In genomic region chr1:23980725-23981063, GRCh38 we compare ENCODE assay signal across 8 cellular contexts. TPM values are rescaled to one million over a fixed set of nuclear protein-coding genes. Genes with fewer than 3 reads are reported as not detected.
DNase-seq lines count a peak whose midpoint lies in the region; ATAC-seq and TF ChIP-seq lines count a peak whose summit lies in the region.

No MANE protein-coding gene starts in this region.

- peak overlapping the region; percentile 86 for H2AFZ ChIP-seq in PC-9

- peaks cover 31% of the 10 kb centered on the region for H3K36me3 Mint-ChIP-seq in activated naive CD8-positive, alpha-beta T cell treated with anti-CD3 and anti-CD28 coated beads, Interleukin-2, amount 10 ng/mL, durations not matched to agents 7 days and 5 days

- peaks cover 34% of the 10 kb centered on the region for H4K20me1 ChIP-seq in PC-9 (ENCODE audit: insufficient read depth)

- H3K9me3 ChIP-seq in PC-9 (ENCODE audit: insufficient read depth, low read depth) (no peaks in the 10 kb centered on the region), iPS-15b (ENCODE audit: control insufficient read depth, insufficient read depth, low read length) (no peaks in the 10 kb centered on the region)

- peak overlapping the region; percentile 99 for H3K9ac ChIP-seq in iPS-15b (ENCODE audit: low read depth, low read length)

- H3K27me3 Mint-ChIP-seq in activated naive CD8-positive, alpha-beta T cell treated with anti-CD3 and anti-CD28 coated beads, Interleukin-2, amount 10 ng/mL, durations not matched to agents 7 days and 5 days: no peaks in the 10 kb centered on the region

- H3K27me3 ChIP-seq in PC-9 (ENCODE audit: insufficient read depth, low read depth) (no peaks in the 10 kb centered on the region), iPS-15b (ENCODE audit: control insufficient read depth, insufficient read depth, low read length) (no peaks in the 10 kb centered on the region)

- CTCF ChIA-PET in PC-9 (lab: Charles Lee): interaction anchor here (0.6 kb wide), 1 partner anchor 180 kb away, joined by 3 read pairs; no protein-coding TSS in a partner anchor

- peak overlapping the region; percentile 98 for H3K27ac Mint-ChIP-seq in activated naive CD8-positive, alpha-beta T cell treated with anti-CD3 and anti-CD28 coated beads, Interleukin-2, amount 10 ng/mL, durations not matched to agents 7 days and 5 days

- ATAC-seq in HG03354 (IDR thresholded peaks at IDR 0.05; ENCODE audit: poor library complexity, severe bottlenecking, unreplicated experiment): peak; percentile 37
- ATAC-seq in activated naive CD8-positive, alpha-beta T cell treated with anti-CD3 and anti-CD28 coated beads, Interleukin-2, amount 10 ng/mL, durations not matched to agents 7 days and 5 days (ENCODE audit: low read depth): peak; percentile 43

- intact Hi-C loops in PC-9 (cut with micrococcal nuclease; ENCODE audit: unreplicated experiment): loop anchor here (2.0 kb wide), 3 partner anchors 20 to 38 kb away; no protein-coding TSS in a partner anchor

- H3K4me1 ChIP-seq in PC-9 (replicated peaks; ENCODE audit: insufficient read depth): peaks cover 45% of the 10 kb centered on the region
- peaks cover 23% of the 10 kb centered on the region for H3K4me1 ChIP-seq in iPS-15b (ENCODE audit: control insufficient read depth, insufficient read depth, low read length)

- peak overlapping the region; percentile 93 for H3K4me3 Mint-ChIP-seq in activated naive CD8-positive, alpha-beta T cell treated with anti-CD3 and anti-CD28 coated beads, Interleukin-2, amount 10 ng/mL, durations not matched to agents 7 days and 5 days

- H3K4me2 ChIP-seq in PC-9: peak overlapping the region; percentile 98

- BruUV-seq in PC-9 (replicated peaks; lab: Mats Ljungman, UMichigan): TSS peak; percentile 94

- peaks cover 12% of the 10 kb centered on the region for H3F3A ChIP-seq in PC-9 (ENCODE audit: insufficient read depth, low read depth)

- no peaks in the 10 kb centered on the region for H3K9me3 Mint-ChIP-seq in activated naive CD8-positive, alpha-beta T cell treated with anti-CD3 and anti-CD28 coated beads, Interleukin-2, amount 10 ng/mL, durations not matched to agents 7 days and 5 days

- H3K79me2 ChIP-seq in PC-9 (ENCODE audit: low read depth): peaks cover 44% of the 10 kb centered on the region

- POLR2A ChIA-PET in PC-9 (lab: Charles Lee; ENCODE audit: unreplicated experiment): interaction anchor here (0.6 to 1.0 kb wide), 5 partner anchors 21 to 988 kb away, joined by 3 to 47 read pairs (median 6); partner anchors contain the start of gene PNRC2
- POLR2A ChIA-PET in activated naive CD8-positive, alpha-beta T cell treated with anti-CD3 and anti-CD28 coated beads, Interleukin-2, amount 10 ng/mL, durations not matched to agents 7 days and 5 days (lab: Charles Lee): interaction anchor here (0.6 to 8.3 kb wide), 11 partner anchors 8 to 238 kb away, joined by 3 to 155 read pairs (median 5); partner anchors contain the start of genes ELOA, HMGCL and PNRC2

- H3K36me3 ChIP-seq in PC-9 (ENCODE audit: low read depth): peaks cover 8% of the 10 kb centered on the region; the same call in 1 of the 2 replicates
- H3K36me3 ChIP-seq in iPS-15b (ENCODE audit: control insufficient read depth, insufficient read depth, low read length): peaks cover 10% of the 10 kb centered on the region

- no peak for TF ChIP-seq CTCF in PC-9 (conservative IDR thresholded peaks at IDR 0.05)

- peak overlapping the region; percentile 97 for H3K27ac ChIP-seq in PC-9

- DNase-seq in NCI-H146 (lab: John Stamatoyannopoulos, UW) (peak; percentile 28), NCI-H146 treated with DMSO at 0.1 percent for 48 hours (lab: John Stamatoyannopoulos, UW; ENCODE audit: unreplicated experiment) (no peak), PC-9 (peak; percentile 64 to 81), amniotic stem cell (lab: John Stamatoyannopoulos, UW) (no peak)
- DNase-seq in activated naive CD8-positive, alpha-beta T cell treated with anti-CD3 and anti-CD28 coated beads, Interleukin-2, amount 10 ng/mL, durations not matched to agents 7 days and 5 days: peak; percentile 63
- DNase-seq in stimulated activated CD4-positive, alpha-beta T cell treated with anti-CD3 and anti-CD28 coated beads, Interleukin-15, amount 100 ng/mL, for 1 hour (ENCODE audit: low read depth in 1 of 2, low spot score in 1 of 2): peak; percentile 6 to 21

- peaks cover 34% of the 10 kb centered on the region for H3K4me1 Mint-ChIP-seq in activated naive CD8-positive, alpha-beta T cell treated with anti-CD3 and anti-CD28 coated beads, Interleukin-2, amount 10 ng/mL, durations not matched to agents 7 days and 5 days

- no peaks in the 10 kb centered on the region for H3K9me2 ChIP-seq in PC-9 (ENCODE audit: insufficient read depth)

- peak overlapping the region; percentile 94; the same call in 1 of the 2 replicates for H3K4me3 ChIP-seq in PC-9
- H3K4me3 ChIP-seq in iPS-15b (ENCODE audit: low read depth, low read length): peak overlapping the region; percentile 40

RNA-seq across cellular contexts. Expression of gene SRSF10, which starts 0.6 kb away (rescaled TPM):
- 77.3 and 96.2 TPM in 2 replicates for total RNA-seq in PC-9 (2021)
- total RNA-seq in activated naive CD8-positive, alpha-beta T cell treated with anti-CD3 and anti-CD28 coated beads, Interleukin-2, amount 10 ng/mL, durations not matched to agents 7 days and 5 days: 100 to 1,000 TPM; 202 to 223 TPM

RNA-seq across cellular contexts. Expression of gene PNRC2, which starts 21.1 kb away (rescaled TPM):
- total RNA-seq in PC-9 (2021): 58.4 and 67.7 TPM in 2 replicates
- total RNA-seq in activated naive CD8-positive, alpha-beta T cell treated with anti-CD3 and anti-CD28 coated beads, Interleukin-2, amount 10 ng/mL, durations not matched to agents 7 days and 5 days: 100 to 1,000 TPM; 188 to 200 TPM

Comparison
In these comparisons a context has a peak if more than half of its experiments do, and no peak if none do; other contexts are left out.
1. DNase-seq: peak in NCI-H146 (single experiment), PC-9 (2 of 2), activated naive CD8-positive, alpha-beta T cell treated with anti-CD3 and anti-CD28 coated beads, Interleukin-2, amount 10 ng/mL, durations not matched to agents 7 days and 5 days (single experiment) and stimulated activated CD4-positive, alpha-beta T cell treated with anti-CD3 and anti-CD28 coated beads, Interleukin-15, amount 100 ng/mL, for 1 hour (2 of 2); none in NCI-H146 treated with DMSO at 0.1 percent for 48 hours (single experiment) and amniotic stem cell (single experiment).